ENCODE assay signal across 24 cellular contexts in genomic region chr15:72033285-72033684, GRCh38.
"Had no signal": no experiment of that assay in that cellular context is flagged by ENCODE, and none has a peak within 500 bp of the region (broad histone marks: within the 10 kb centered on the region; RNA-seq: fewer than 3 reads in every experiment).

No MANE protein-coding gene starts in this region.

- H3K4me3 Mint-ChIP-seq: activated CD4-positive, alpha-beta T cell treated with anti-CD3 and anti-CD28 coated beads, Interleukin-2, amount 10 ng/mL, durations not matched to agents 24 days and 14 days; activated CD8-positive, alpha-beta T cell treated with anti-CD3 and anti-CD28 coated beads, Interleukin-2, amount 10 ng/mL, durations not matched to agents 7 days and 5 days; activated naive CD8-positive, alpha-beta T cell treated with anti-CD3 and anti-CD28 coated beads, Interleukin-2, amount 10 ng/mL, durations not matched to agents 7 days and 5 days; activated T-cell treated with anti-CD3 and anti-CD28 coated beads, Interleukin-2, amount 50 U/mL, for 24 hours; brain; nephron; T-cell had no signal

- DNase-seq: activated CD4-positive, alpha-beta T cell treated with anti-CD3 and anti-CD28 coated beads, Interleukin-2, amount 10 ng/mL, durations not matched to agents 24 days and 14 days; activated CD8-positive, alpha-beta T cell treated with anti-CD3 and anti-CD28 coated beads, Interleukin-2, amount 10 ng/mL, durations not matched to agents 7 days and 5 days; activated naive CD4-positive, alpha-beta T cell treated with Interleukin-2 at 50 U/mL for 16 hours; activated naive CD8-positive, alpha-beta T cell treated with anti-CD3 and anti-CD28 coated beads, Interleukin-2, amount 10 ng/mL, durations not matched to agents 7 days and 5 days; activated T-cell treated with anti-CD3 and anti-CD28 coated beads, Interleukin-2, amount 50 U/mL, for 24 hours; amygdala; central memory CD4-positive, alpha-beta T cell; glutamatergic neuron; hippocampal formation; kidney; stimulated activated CD4-positive, alpha-beta T cell treated with anti-CD3 and anti-CD28 coated beads, Interleukin-12 subunit alpha, Interleukin-12 subunit beta, amount 100 ng/mL, for 4 hours; stimulated activated CD4-positive, alpha-beta T cell treated with anti-CD3 and anti-CD28 coated beads, Interleukin-1b, Interleukin-23, amount 100 ng/mL, for 48 hours; stimulated activated CD8-positive, alpha-beta memory T cell treated with anti-CD3 and anti-CD28 coated beads, Interleukin-4, amount 100 ng/mL, for 48 hours; stimulated activated naive CD4-positive, alpha-beta T cell treated with Interleukin-2 at 50 U/mL for 16 hours; T-cell; thyroid gland had no signal

- ATAC-seq: activated CD8-positive, alpha-beta T cell treated with anti-CD3 and anti-CD28 coated beads, Interleukin-2, amount 10 ng/mL, durations not matched to agents 7 days and 5 days; left lobe of liver; T-cell had no signal

- H3K4me3 ChIP-seq: coronary artery, lung, thyroid gland had no signal

- H3K9me3 ChIP-seq: thyroid gland had no signal

- H3K27ac Mint-ChIP-seq: activated CD4-positive, alpha-beta T cell treated with anti-CD3 and anti-CD28 coated beads, Interleukin-2, amount 10 ng/mL, durations not matched to agents 24 days and 14 days; activated CD8-positive, alpha-beta T cell treated with anti-CD3 and anti-CD28 coated beads, Interleukin-2, amount 10 ng/mL, durations not matched to agents 7 days and 5 days; activated naive CD8-positive, alpha-beta T cell treated with anti-CD3 and anti-CD28 coated beads, Interleukin-2, amount 10 ng/mL, durations not matched to agents 7 days and 5 days; activated T-cell treated with anti-CD3 and anti-CD28 coated beads, Interleukin-2, amount 50 U/mL, for 24 hours; activated T-helper 2 cell treated with anti-CD3 and anti-CD28 coated beads, Interferon-gamma antibody, Interleukin-2, Interleukin-4, amounts not matched to agents 10 μg/mL and 5 μg/mL and 100 μg/mL, durations not matched to agents 14 hours and 24 hours and 36 hours; brain; nephron; progenitor cell of endocrine pancreas; T-cell had no signal

- H3K36me3 ChIP-seq: thyroid gland had no signal

- H3K27me3 Mint-ChIP-seq: activated CD4-positive, alpha-beta T cell treated with anti-CD3 and anti-CD28 coated beads, Interleukin-2, amount 10 ng/mL, durations not matched to agents 24 days and 14 days; activated naive CD8-positive, alpha-beta T cell treated with anti-CD3 and anti-CD28 coated beads, Interleukin-2, amount 10 ng/mL, durations not matched to agents 7 days and 5 days; activated T-cell treated with anti-CD3 and anti-CD28 coated beads, Interleukin-2, amount 50 U/mL, for 24 hours; brain; progenitor cell of endocrine pancreas; T-cell had no signal

- H3K4me1 Mint-ChIP-seq: activated CD4-positive, alpha-beta T cell treated with anti-CD3 and anti-CD28 coated beads, Interleukin-2, amount 10 ng/mL, durations not matched to agents 24 days and 14 days had no signal

- H3K27ac ChIP-seq: coronary artery, thyroid gland had no signal

- FAIRE-seq: endometrium, kidney had no signal

- H3K27me3 ChIP-seq: thyroid gland had no signal
